Comparison of ENCODE assay signal across 22 cellular contexts in genomic region chrX:11395859-11396258, GRCh38.
"Had no signal": no experiment of that assay in that cellular context is flagged by ENCODE, and none has a peak within 500 bp of the region (broad histone marks: within the 10 kb centered on the region; RNA-seq: fewer than 3 reads in every experiment).

No MANE protein-coding gene starts in this region.

- H3K27me3 Mint-ChIP-seq: naive thymus-derived CD8-positive, alpha-beta T cell; progenitor cell of endocrine pancreas; stimulated activated memory B cell treated with anti-CD40 and anti-IgM and Interleukin-4, amounts not matched to agents 10 μg/mL and 1 μg/mL and 100 μg/mL, for 72 hours; stimulated activated naive CD8-positive, alpha-beta T cell treated with anti-CD3 and anti-CD28 coated beads, Interleukin-15, Interleukin-2, amounts not matched to agents 100 ng/mL and 50 ng/mL, for 24 hours had no signal

- H3K4me3 ChIP-seq: colonic mucosa, heart left ventricle, mucosa of descending colon, ovary, right lobe of liver, spleen, transverse colon had no signal

- DNase-seq: cerebellar nuclear complex; colonic mucosa; effector CD4-positive, alpha-beta T cell; endodermal cell; heart left ventricle; hippocampal formation; kidney glomerular epithelial cell; mucosa of descending colon; naive thymus-derived CD8-positive, alpha-beta T cell; ovary; right lobe of liver; spleen; stimulated activated CD4-positive, alpha-beta T cell treated with anti-CD3 and anti-CD28 coated beads, Interleukin-15, amount 100 ng/mL, for 24 hours; stimulated activated CD4-positive, alpha-beta T cell treated with anti-CD3 and anti-CD28 coated beads, Interleukin-1b, Interleukin-23, amount 100 ng/mL, for 48 hours; stimulated activated CD4-positive, alpha-beta T cell treated with anti-CD3 and anti-CD28 coated beads, Interleukin-4, amount 100 ng/mL, for 24 hours; transverse colon had no signal

- H3K27me3 ChIP-seq: colonic mucosa, heart left ventricle, neutrophil, ovary, transverse colon had no signal

- H3K4me3 Mint-ChIP-seq: endodermal cell; naive thymus-derived CD8-positive, alpha-beta T cell; stimulated activated memory B cell treated with anti-CD40 and anti-IgM and Interleukin-4, amounts not matched to agents 10 μg/mL and 1 μg/mL and 100 μg/mL, for 72 hours; stimulated activated naive CD8-positive, alpha-beta T cell treated with anti-CD3 and anti-CD28 coated beads, Interleukin-15, Interleukin-2, amounts not matched to agents 100 ng/mL and 50 ng/mL, for 24 hours had no signal

- H3K36me3 ChIP-seq: colonic mucosa, heart left ventricle, neutrophil, ovary, right lobe of liver, spleen, transverse colon had no signal

- H3K9me3 ChIP-seq: colonic mucosa, heart left ventricle, mucosa of descending colon, neutrophil, ovary, right lobe of liver, spleen, transverse colon had no signal

- ATAC-seq: heart left ventricle; mucosa of descending colon; naive thymus-derived CD8-positive, alpha-beta T cell; right lobe of liver; stimulated activated memory B cell treated with anti-CD40 and anti-IgM and Interleukin-4, amounts not matched to agents 10 μg/mL and 1 μg/mL and 100 μg/mL, for 72 hours had no signal

- H3K4me1 ChIP-seq: colonic mucosa, heart left ventricle, right lobe of liver, spleen, transverse colon had no signal

- H3K9me3 Mint-ChIP-seq: stimulated activated memory B cell treated with anti-CD40 and anti-IgM and Interleukin-4, amounts not matched to agents 10 μg/mL and 1 μg/mL and 100 μg/mL, for 72 hours; stimulated activated naive CD8-positive, alpha-beta T cell treated with anti-CD3 and anti-CD28 coated beads, Interleukin-15, Interleukin-2, amounts not matched to agents 100 ng/mL and 50 ng/mL, for 24 hours had no signal

- FAIRE-seq: frontal cortex, islet of Langerhans had no signal

- H3K36me3 Mint-ChIP-seq: naive thymus-derived CD8-positive, alpha-beta T cell; stimulated activated memory B cell treated with anti-CD40 and anti-IgM and Interleukin-4, amounts not matched to agents 10 μg/mL and 1 μg/mL and 100 μg/mL, for 72 hours had no signal

- H3K27ac ChIP-seq: colonic mucosa, heart left ventricle, neutrophil, right lobe of liver, spleen, transverse colon had no signal

- H3K4me1 Mint-ChIP-seq: endodermal cell; naive thymus-derived CD8-positive, alpha-beta T cell; stimulated activated memory B cell treated with anti-CD40 and anti-IgM and Interleukin-4, amounts not matched to agents 10 μg/mL and 1 μg/mL and 100 μg/mL, for 72 hours had no signal

- H3K27ac Mint-ChIP-seq: endodermal cell; naive thymus-derived CD8-positive, alpha-beta T cell; progenitor cell of endocrine pancreas; stimulated activated memory B cell treated with anti-CD40 and anti-IgM and Interleukin-4, amounts not matched to agents 10 μg/mL and 1 μg/mL and 100 μg/mL, for 72 hours; stimulated activated naive CD8-positive, alpha-beta T cell treated with anti-CD3 and anti-CD28 coated beads, Interleukin-15, Interleukin-2, amounts not matched to agents 100 ng/mL and 50 ng/mL, for 24 hours had no signal
